9 cellular contexts compared by ENCODE assay signal in the genomic region with DNA sequence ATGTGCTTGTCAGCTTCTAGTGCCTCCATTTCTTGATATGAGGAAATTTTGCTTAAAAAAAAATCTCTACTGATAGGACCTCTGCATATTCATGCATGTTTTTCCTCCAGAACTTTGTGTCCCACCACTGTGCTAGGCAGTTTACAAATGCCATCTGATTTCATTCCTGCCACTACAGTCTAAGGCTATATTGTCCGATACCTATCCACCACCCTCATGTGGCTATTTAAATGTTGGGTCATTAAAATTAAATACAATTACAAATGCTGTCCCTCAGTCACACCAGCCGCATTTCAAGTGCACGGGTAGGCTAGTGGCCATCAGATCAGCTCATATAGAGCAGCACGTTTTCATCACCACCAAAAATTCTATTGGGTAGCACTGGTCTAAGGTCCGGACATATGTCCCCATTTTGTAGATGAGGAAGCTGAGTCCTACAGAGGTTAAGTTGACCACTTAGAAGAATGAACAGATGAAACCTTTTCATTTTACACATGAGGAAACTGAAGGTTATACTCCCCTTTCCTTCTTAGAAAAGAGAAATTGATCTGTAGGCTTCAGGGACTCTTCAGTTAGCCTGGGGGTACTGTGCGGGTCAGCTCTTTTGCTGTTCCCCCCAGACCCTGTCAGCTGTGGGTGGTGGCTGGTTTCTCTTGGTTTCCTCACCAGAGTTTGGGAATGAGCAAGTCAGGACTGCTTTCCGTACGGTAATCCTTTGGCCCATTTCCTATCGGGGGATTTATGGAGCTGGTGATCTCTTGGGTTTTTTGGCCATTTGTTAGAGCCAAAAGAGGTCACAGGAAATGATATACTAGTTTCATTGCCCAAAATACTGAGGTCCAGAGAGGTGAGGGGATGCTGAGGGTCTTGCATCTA. TPM values are rescaled to one million over a fixed set of nuclear protein-coding genes. Genes with fewer than 3 reads are reported as not detected.
A peak's percentile ranks its signal among the peaks of the same experiment; 100 is the strongest.
DNase-seq lines count a peak whose midpoint lies in the region; TF ChIP-seq lines count a peak whose summit lies in the region.
"Had no signal": no experiment of that assay in that cellular context is flagged by ENCODE, and none has a peak within 500 bp of the region (broad histone marks: within the 10 kb centered on the region; RNA-seq: fewer than 3 reads in every experiment).

No MANE protein-coding gene starts in this region.

- H3K27ac ChIP-seq in breast epithelium (peak overlapping the region; percentile 91 to 92), muscle layer of colon (ENCODE audit: low read depth, low read length) (peak overlapping the region; percentile 81), tibial nerve (peak overlapping the region; percentile 45 to 90 (median 89))
- H3K27ac ChIP-seq: C4-2B had no signal

- H3K4me3 ChIP-seq in breast epithelium: peak overlapping the region in 1 of 3 donors; percentile 50
- H3K4me3 ChIP-seq in muscle layer of colon (ENCODE audit: low read depth in 1 of 2, low read length in 2 of 2): peak overlapping the region in 1 of 2 donors; percentile 15
- peak overlapping the region in 1 of 4 donors; percentile 40 for H3K4me3 ChIP-seq in tibial nerve

- TF ChIP-seq POLR2A in breast epithelium (IDR thresholded peaks at IDR 0.05) (no peak), tibial nerve (IDR thresholded peaks at IDR 0.05) (no peak)

- H3K9ac ChIP-seq in muscle layer of colon (ENCODE audit: low read length): peak overlapping the region; percentile 37

- TF ChIP-seq CTCF in breast epithelium (IDR thresholded peaks at IDR 0.05) (no peak), tibial nerve (IDR thresholded peaks at IDR 0.05) (no peak)

- H3K9me3 Mint-ChIP-seq in activated naive CD4-positive, alpha-beta T cell treated with anti-CD3 and anti-CD28 coated beads, Interleukin-2, amount 50 U/mL, for 24 hours: no peaks in the 10 kb centered on the region

- H3K9me3 ChIP-seq in breast epithelium: no peaks in the 10 kb centered on the region
- H3K9me3 ChIP-seq in muscle layer of colon (ENCODE audit: low read length): no peaks in the 10 kb centered on the region
- H3K9me3 ChIP-seq in tibial nerve: no peaks in the 10 kb centered on the region

- WGBS in tibial nerve, 2 donors: 89 to 90% methylated on average over 9 of the region's 9 CpGs

- H3K4me1 Mint-ChIP-seq in activated naive CD4-positive, alpha-beta T cell treated with anti-CD3 and anti-CD28 coated beads, Interleukin-2, amount 50 U/mL, for 24 hours: peaks cover 78% of the 10 kb centered on the region

- no peak for TF ChIP-seq EP300 in tibial nerve (IDR thresholded peaks at IDR 0.05)

- H3K27me3 ChIP-seq in breast epithelium (no peaks in the 10 kb centered on the region), muscle layer of colon (ENCODE audit: control insufficient read depth in 1 of 2, insufficient read depth in 2 of 2, low read length in 2 of 2) (no peaks in the 10 kb centered on the region), tibial nerve (no peaks in the 10 kb centered on the region)

- no peaks in the 10 kb centered on the region for H3K27me3 Mint-ChIP-seq in activated naive CD4-positive, alpha-beta T cell treated with anti-CD3 and anti-CD28 coated beads, Interleukin-2, amount 50 U/mL, for 24 hours

- intact Hi-C loops in breast epithelium (cut with DNase I; ENCODE audit: low total_unique reads): no loop called here

- peak overlapping the region; percentile 89 for H3K4me3 Mint-ChIP-seq in activated naive CD4-positive, alpha-beta T cell treated with anti-CD3 and anti-CD28 coated beads, Interleukin-2, amount 50 U/mL, for 24 hours

- H3K36me3 ChIP-seq in breast epithelium: no peaks in the 10 kb centered on the region
- no peaks in the 10 kb centered on the region for H3K36me3 ChIP-seq in muscle layer of colon (ENCODE audit: insufficient read depth, low read length)
- no peaks in the 10 kb centered on the region for H3K36me3 ChIP-seq in tibial nerve

- peak overlapping the region; percentile 98 for H3K27ac Mint-ChIP-seq in activated naive CD4-positive, alpha-beta T cell treated with anti-CD3 and anti-CD28 coated beads, Interleukin-2, amount 50 U/mL, for 24 hours

- H3K36me3 Mint-ChIP-seq in activated naive CD4-positive, alpha-beta T cell treated with anti-CD3 and anti-CD28 coated beads, Interleukin-2, amount 50 U/mL, for 24 hours: peaks cover 2% of the 10 kb centered on the region

- DNase-seq in activated naive CD4-positive, alpha-beta T cell treated with anti-CD3 and anti-CD28 coated beads, Interleukin-2, amount 50 U/mL, for 16 hours: no peak
- DNase-seq in breast epithelium (ENCODE audit: low spot score in 2 of 2) (no peak), tibial nerve (ENCODE audit: low spot score in 2 of 2) (no peak), inferior parietal cortex (ENCODE audit: extremely low spot score) (no peak), NCI-H524 treated with DMSO at 0.1 percent for 48 hours (lab: John Stamatoyannopoulos, UW) (no peak), AML-193 (lab: John Stamatoyannopoulos, UW) (no peak)

- H3K4me1 ChIP-seq in breast epithelium (peaks cover 17 to 43% of the 10 kb centered on the region in 2 donors), muscle layer of colon (ENCODE audit: insufficient read depth, low read length) (peaks cover 62% of the 10 kb centered on the region), tibial nerve (peaks cover 0 to 89% (median 60%) of the 10 kb centered on the region in 4 donors)

RNA-seq across cellular contexts. Expression of gene SMAD3, which starts 56.6 kb away (rescaled TPM):
- total RNA-seq in breast epithelium (10 to 100 TPM; 22.5 to 44.6 (median 33.4) TPM), tibial nerve (10 to 100 TPM; 36.3 to 68.6 (median 44.1) TPM)
